In genomic region chr6:148967128-148967527, GRCh38 we compare ENCODE assay signal across 18 cellular contexts.
DNase-seq lines count a peak whose midpoint lies in the region; ATAC-seq, FAIRE-seq and TF ChIP-seq lines count a peak whose summit lies in the region.
"Had no signal": no experiment of that assay in that cellular context is flagged by ENCODE, and none has a peak within 500 bp of the region (broad histone marks: within the 10 kb centered on the region; RNA-seq: fewer than 3 reads in every experiment).

No MANE protein-coding gene starts in this region.

- DNase-seq in HepG2 (ENCODE audit: low spot score) (no peak), right lobe of liver (no peak), WTC11 (ENCODE audit: low spot score) (no peak)
- DNase-seq in activated naive CD8-positive, alpha-beta T cell treated with anti-CD3 and anti-CD28 coated beads, Interleukin-2, amount 50 U/mL, for 24 hours = no peak
- no peak for DNase-seq in activated CD4-positive, CD25-positive, alpha-beta regulatory T cell (lab: John Stamatoyannopoulos, UW)
- DNase-seq: CD8-positive, alpha-beta memory T cell; DND-41; NCI-H1105 treated with DMSO at 0.1 percent for 48 hours; NCI-H2029; NCI-H510A treated with DMSO at 0.1 percent for 48 hours; NCI-H82; Peyer's patch; SK-N-SH had no signal

- no peaks in the 10 kb centered on the region for H4K20me1 ChIP-seq in HepG2 (ENCODE audit: insufficient read depth, low read length)

- CTCF ChIA-PET in HepG2 (lab: Yijun Ruan, JAX; ENCODE audit: low intra/inter-chr PET ratio, low total read pairs) (no interaction called here), WTC11 (lab: Charles Lee) (interaction anchor here (7.7 kb wide), 1 partner anchor 389 kb away, joined by 40 read pairs; no protein-coding TSS in a partner anchor)

- FAIRE-seq in HepG2 (lab: Jason Lieb, UNC) = no peak
- FAIRE-seq: A549, G401.6 had no signal

- no peaks in the 10 kb centered on the region for H3K9me3 Mint-ChIP-seq in WTC11
- H3K9me3 Mint-ChIP-seq in nephron = no peaks in the 10 kb centered on the region
- no peaks in the 10 kb centered on the region for H3K9me3 Mint-ChIP-seq in activated naive CD8-positive, alpha-beta T cell treated with anti-CD3 and anti-CD28 coated beads, Interleukin-2, amount 50 U/mL, for 24 hours
- H3K9me3 Mint-ChIP-seq: CD8-positive, alpha-beta memory T cell had no signal

- no peaks in the 10 kb centered on the region for H3K79me2 ChIP-seq in HepG2 (ENCODE audit: insufficient read depth, low read length)

- no peak overlapping the region for H3K4me3 ChIP-seq in HepG2 (replicated peaks in 1 of 3; ENCODE audit: insufficient read depth in 1 of 3, low read depth in 2 of 3, low read length in 3 of 3)
- no peak overlapping the region for H3K4me3 ChIP-seq in right lobe of liver
- H3K4me3 ChIP-seq: A549; BLaER1 treated with 17β-estradiol and CSF1 and Interleukin-3, amounts not matched to agents 10 nM and 100 nM; Peyer's patch had no signal

- intact Hi-C loops in HepG2 (cut with micrococcal nuclease; ENCODE audit: unreplicated experiment) = no loop called here
- intact Hi-C loops in right lobe of liver (cut with DNase I) = loop anchor here in 1 of 2 donors (10.0 kb wide), 1 partner anchor 392 kb away; no protein-coding TSS in a partner anchor

- H3K27me3 ChIP-seq in HepG2 (ENCODE audit: control insufficient read depth in 1 of 2, insufficient read depth in 2 of 2, low read length in 2 of 2) (peaks cover 0 to 31% of the 10 kb centered on the region in 2 experiments; a peak in 3 of 5 replicates), right lobe of liver (peaks cover 0 to under 1% of the 10 kb centered on the region in 2 donors)
- H3K27me3 ChIP-seq: Peyer's patch had no signal

- H2AFZ ChIP-seq in HepG2 (ENCODE audit: low read length) = no peak overlapping the region

- peaks cover 31% of the 10 kb centered on the region for H3K36me3 Mint-ChIP-seq in WTC11
- H3K36me3 Mint-ChIP-seq in nephron (ENCODE audit: low read depth) = peaks cover 6% of the 10 kb centered on the region
- no peaks in the 10 kb centered on the region for H3K36me3 Mint-ChIP-seq in activated naive CD8-positive, alpha-beta T cell treated with anti-CD3 and anti-CD28 coated beads, Interleukin-2, amount 50 U/mL, for 24 hours (ENCODE audit: low read depth)

- TF ChIP-seq RAD21 in HepG2 (CRISPR knock-in tag; IDR thresholded peaks at IDR 0.05) = no peak

- no peak overlapping the region for H3K4me2 ChIP-seq in HepG2 (ENCODE audit: low read depth, low read length)
- H3K4me2 ChIP-seq: A549; BLaER1 treated with 17β-estradiol and CSF1 and Interleukin-3, amounts not matched to agents 10 nM and 100 nM; SK-N-SH had no signal

- TF ChIP-seq POLR2A in HepG2 (IDR thresholded peaks at IDR 0.05; ENCODE audit: insufficient read depth in 1 of 2, low read depth in 2 of 2, low read length in 2 of 2) (no peak), right lobe of liver (IDR thresholded peaks at IDR 0.05) (no peak)

- H3K4me1 ChIP-seq in HepG2 (ENCODE audit: insufficient read depth, low read length) = peaks cover 31% of the 10 kb centered on the region
- H3K4me1 ChIP-seq in right lobe of liver = no peaks in the 10 kb centered on the region
- H3K4me1 ChIP-seq: A549, Peyer's patch had no signal

- 0% methylated on average over 1 of the region's 3 CpGs for WGBS in HepG2 (ENCODE audit: low lambda C conversion rate)
- 50% methylated on average over 1 of the region's 3 CpGs for WGBS in right lobe of liver (ENCODE audit: insufficient coverage, low coverage, low lambda C conversion rate, missing lambda C conversion rate)

- H3K36me3 ChIP-seq in HepG2 (replicated peaks in 1 of 2; ENCODE audit: control insufficient read depth in 1 of 2, insufficient read depth in 2 of 2, low read length in 2 of 2) = no peaks in the 10 kb centered on the region
- no peaks in the 10 kb centered on the region for H3K36me3 ChIP-seq in right lobe of liver
- H3K36me3 ChIP-seq: Peyer's patch had no signal

- H3K27me3 Mint-ChIP-seq in WTC11 (ENCODE audit: low read depth) = no peaks in the 10 kb centered on the region
- H3K27me3 Mint-ChIP-seq in nephron (ENCODE audit: low read depth) = peaks cover 13% of the 10 kb centered on the region
- H3K27me3 Mint-ChIP-seq in activated naive CD8-positive, alpha-beta T cell treated with anti-CD3 and anti-CD28 coated beads, Interleukin-2, amount 50 U/mL, for 24 hours = no peaks in the 10 kb centered on the region

- H3K9me3 ChIP-seq in HepG2 (ENCODE audit: low read length) (no peaks in the 10 kb centered on the region), right lobe of liver (no peaks in the 10 kb centered on the region)
- H3K9me3 ChIP-seq: A549, Peyer's patch, SK-N-SH had no signal

- POLR2A ChIA-PET in HepG2 (lab: Yijun Ruan, JAX) (no interaction called here), WTC11 (lab: Charles Lee) (no interaction called here)

- ATAC-seq in HepG2 (no peak), right lobe of liver (no peak), WTC11 (no peak), GM18502 (IDR thresholded peaks at IDR 0.05; ENCODE audit: poor library complexity, unreplicated experiment) (no peak)
- no peak for ATAC-seq in activated naive CD8-positive, alpha-beta T cell treated with anti-CD3 and anti-CD28 coated beads, Interleukin-2, amount 50 U/mL, for 24 hours
- ATAC-seq: A549 had no signal

- TF ChIP-seq CTCF in HepG2 (CRISPR knock-in tag; IDR thresholded peaks at IDR 0.05) = no peak
- TF ChIP-seq CTCF in right lobe of liver (IDR thresholded peaks at IDR 0.05) = no peak
- no peak for TF ChIP-seq CTCF in WTC11 (IDR thresholded peaks at IDR 0.05)
- TF ChIP-seq CTCF in nephron (IDR thresholded peaks at IDR 0.05; ENCODE audit: unreplicated experiment in 3 of 3) = no peak

- TF ChIP-seq EP300 in HepG2 (IDR thresholded peaks at IDR 0.05; ENCODE audit: low read depth in 2 of 2, low read length in 2 of 2) = no peak
- TF ChIP-seq EP300 in HepG2 (CRISPR knock-in tag; IDR thresholded peaks at IDR 0.05; ENCODE audit: borderline replicate concordance) = no peak

- no peak overlapping the region for H3K9ac ChIP-seq in HepG2 (ENCODE audit: insufficient read depth, low read depth, low read length)
- H3K9ac ChIP-seq: BLaER1 treated with 17β-estradiol and CSF1 and Interleukin-3, amounts not matched to agents 10 nM and 100 nM; SK-N-SH had no signal

- H3K4me3 Mint-ChIP-seq in WTC11 (no peak overlapping the region), nephron (no peak overlapping the region)
- H3K4me3 Mint-ChIP-seq in activated naive CD8-positive, alpha-beta T cell treated with anti-CD3 and anti-CD28 coated beads, Interleukin-2, amount 50 U/mL, for 24 hours = no peak overlapping the region
- H3K4me3 Mint-ChIP-seq: CD8-positive, alpha-beta memory T cell had no signal

- no peak overlapping the region for H3K27ac ChIP-seq in HepG2 (ENCODE audit: extremely low read length, insufficient read depth, low read length)
- H3K27ac ChIP-seq in right lobe of liver = no peak overlapping the region
- H3K27ac ChIP-seq: A549; BLaER1 treated with 17β-estradiol and CSF1 and Interleukin-3, amounts not matched to agents 10 nM and 100 nM; Peyer's patch had no signal

- H3K4me1 Mint-ChIP-seq in WTC11 (peaks cover 89% of the 10 kb centered on the region), nephron (peaks cover 66% of the 10 kb centered on the region)
- H3K4me1 Mint-ChIP-seq in activated naive CD8-positive, alpha-beta T cell treated with anti-CD3 and anti-CD28 coated beads, Interleukin-2, amount 50 U/mL, for 24 hours = no peaks in the 10 kb centered on the region

- no TSS peak for BruUV-seq in HepG2 (replicated peaks; lab: Mats Ljungman, UMichigan)

- in situ Hi-C loops in HepG2 (cut with HindIII; ENCODE audit: extremely low pct_ligation_motif_present, low pct_unique_long_range_greater_than_20kb) = no loop called here

- H3K27ac Mint-ChIP-seq in WTC11 = peak overlapping the region; percentile 88
- H3K27ac Mint-ChIP-seq in nephron = peak overlapping the region in 2 of 3 experiments; percentile 34 to 89
- H3K27ac Mint-ChIP-seq in activated naive CD8-positive, alpha-beta T cell treated with anti-CD3 and anti-CD28 coated beads, Interleukin-2, amount 50 U/mL, for 24 hours = no peak overlapping the region

TF ChIP-seq in HepG2, 621 proteins besides CTCF, POLR2A, EP300 and RAD21 (continues in another document):
- TF ChIP-seq ATF7 (IDR thresholded peaks at IDR 0.05) = peak; percentile 7; the same call in 1 of the 2 replicates
- no peak for TF ChIP-seq ATF7 (CRISPR knock-in tag; IDR thresholded peaks at IDR 0.05)
- TF ChIP-seq MEIS2 (CRISPR knock-in tag; IDR thresholded peaks at IDR 0.05) = no peak
- TF ChIP-seq SMAD3 (CRISPR knock-in tag; IDR thresholded peaks at IDR 0.05) = no peak
- no peak for TF ChIP-seq PAWR (CRISPR knock-in tag; IDR thresholded peaks at IDR 0.05; ENCODE audit: borderline replicate concordance)
- TF ChIP-seq ZNF331 (CRISPR knock-in tag; IDR thresholded peaks at IDR 0.05) = no peak
- TF ChIP-seq NCOA5 (CRISPR knock-in tag; IDR thresholded peaks at IDR 0.05) = no peak

TF ChIP-seq in WTC11, 78 proteins besides CTCF, POLR2A, EP300 and RAD21 (continues in another document):
- TF ChIP-seq AR (CRISPR knock-in tag; IDR thresholded peaks at IDR 0.05) = no peak
- no peak for TF ChIP-seq GTF2I (CRISPR knock-in tag; conservative IDR thresholded peaks at IDR 0.05)
